ENCODE assay signal across 26 cellular contexts in the genomic region with DNA sequence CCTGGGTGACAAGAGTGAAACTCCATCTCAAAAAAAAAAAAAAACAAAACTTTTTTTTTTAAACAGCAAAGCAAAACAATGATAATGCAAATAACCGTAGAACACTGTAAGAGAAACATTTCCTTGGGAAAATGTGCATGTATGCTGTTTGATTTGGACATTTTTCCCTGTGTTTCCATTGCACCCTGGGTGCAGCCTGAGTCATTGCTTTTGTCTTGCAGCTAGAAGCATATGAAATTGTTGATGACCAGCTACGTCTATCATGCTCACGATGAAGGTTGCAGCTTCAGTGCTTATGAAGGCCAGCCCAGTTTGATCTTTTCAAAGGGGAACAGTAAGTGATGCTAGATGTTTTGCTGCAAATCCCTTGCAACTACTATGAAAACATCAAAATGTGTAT.
DNase-seq lines count a peak whose midpoint lies in the region; ATAC-seq and TF ChIP-seq lines count a peak whose summit lies in the region.
"Had no signal": no experiment of that assay in that cellular context is flagged by ENCODE, and none has a peak within 500 bp of the region (broad histone marks: within the 10 kb centered on the region; RNA-seq: fewer than 3 reads in every experiment).

No MANE protein-coding gene starts in this region.

- in situ Hi-C loops in astrocyte of the spinal cord (cut with HindIII; ENCODE audit: low sequenced_read_pairs): no loop called here

- no peak for TF ChIP-seq CTCF in astrocyte of the spinal cord (IDR thresholded peaks at IDR 0.05; ENCODE audit: low read depth, low read length)

- peak overlapping the region; percentile 4 for H3K27ac ChIP-seq in angular gyrus (ENCODE audit: low read depth, low read length)
- H3K27ac ChIP-seq: SJCRH30 had no signal

- ATAC-seq in HG03457 (IDR thresholded peaks at IDR 0.05; ENCODE audit: unreplicated experiment): no peak
- ATAC-seq: HCT116, K562, PC-3 had no signal

- H3K4me3 ChIP-seq in astrocyte of the spinal cord (ENCODE audit: low read depth, low read length): no peak overlapping the region
- H3K4me3 ChIP-seq: K562, SJCRH30 had no signal

- peak; percentile 81 for DNase-seq in astrocyte of the spinal cord (ENCODE audit: low read depth, low spot score)
- peak; percentile 51 for DNase-seq in fibroblast of peridontal ligament (ENCODE audit: extremely low read depth)
- DNase-seq in smooth muscle cell of the brain vasculature (ENCODE audit: low read depth, low spot score): peak; percentile 86
- no peak for DNase-seq in NCI-H345 treated with DMSO at 0.1 percent for 48 hours (lab: John Stamatoyannopoulos, UW; ENCODE audit: unreplicated experiment)
- DNase-seq in NCI-H510A (lab: John Stamatoyannopoulos, UW): no peak
- no peak for DNase-seq in middle frontal gyrus (ENCODE audit: extremely low spot score, low spot score)
- DNase-seq: 8988T; ACHN; BE2C; Calu3; DND-41; Kasumi-1; NCI-H1092 treated with DMSO at 0.1 percent for 48 hours; NCI-H1436; NCI-H187 treated with DMSO at 0.1 percent for 48 hours; NCI-H2171 treated with DMSO at 0.1 percent for 48 hours; NCI-H446; NCI-H526; NCI-H82; NK-92 treated with Interleukin-12 subunit alpha and Interleukin-12 subunit beta, amount 100 ng/mL, for 24 hours; PC-3; SJCRH30 had no signal

Comparison
In these comparisons a context has a peak if more than half of its experiments do, and no peak if none do; other contexts are left out.
1. DNase-seq: peak in astrocyte of the spinal cord (single experiment), fibroblast of peridontal ligament (single experiment) and smooth muscle cell of the brain vasculature (single experiment); none in NCI-H345 treated with DMSO at 0.1 percent for 48 hours (single experiment), NCI-H510A (single experiment) and middle frontal gyrus (single experiment).